In the genomic region with DNA sequence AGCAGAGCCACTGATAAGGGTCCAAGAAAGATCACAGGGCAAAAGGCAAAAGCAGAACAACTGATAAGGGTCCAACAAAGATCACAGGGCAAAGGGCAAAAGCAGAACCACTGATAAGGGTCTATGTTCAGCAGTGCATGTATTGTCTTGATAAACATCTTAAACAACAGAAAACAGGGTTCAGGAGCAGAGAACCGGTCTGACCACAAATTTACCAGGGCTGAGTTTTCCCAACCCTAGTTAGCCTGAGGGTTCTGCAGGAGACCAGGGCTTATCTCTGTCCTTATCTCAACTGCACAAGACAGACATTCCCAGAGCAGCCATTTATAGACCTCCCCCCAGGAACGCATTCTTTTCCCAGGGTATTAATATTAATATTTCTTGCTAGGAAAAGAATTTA, we compare ENCODE assay signal across 18 cellular contexts. TPM values are rescaled to one million over a fixed set of nuclear protein-coding genes. Genes with fewer than 3 reads are reported as not detected.
"Had no signal": no experiment of that assay in that cellular context is flagged by ENCODE, and none has a peak within 500 bp of the region (broad histone marks: within the 10 kb centered on the region; RNA-seq: fewer than 3 reads in every experiment).

No MANE protein-coding gene starts in this region.

RNA-seq across cellular contexts. Expression of a gene that starts 13.6 kb away (rescaled TPM):
- total RNA-seq: hepatocyte; kidney epithelial cell; left cardiac atrium; left colon; left lobe of liver; left ventricle myocardium inferior; left ventricle myocardium superior; liver; lung microvascular endothelial cell; mesenteric fat pad; mononuclear cell; mucosa of descending colon; mucosa of gallbladder; myocyte; naive thymus-derived CD4-positive, alpha-beta T cell had no signal
- polyA plus RNA-seq: immature natural killer cell; liver; lung; naive thymus-derived CD4-positive, alpha-beta T cell had no signal

RNA-seq across cellular contexts. Expression of a gene that starts 20.3 kb away (rescaled TPM):
- total RNA-seq: kidney; kidney epithelial cell; left cardiac atrium; left colon; left lobe of liver; left ventricle myocardium inferior; left ventricle myocardium superior; liver; lung microvascular endothelial cell; mesenteric fat pad; mononuclear cell; mucosa of descending colon; mucosa of gallbladder; myocyte; naive thymus-derived CD4-positive, alpha-beta T cell had no signal
- polyA plus RNA-seq: hepatocyte; immature natural killer cell; liver; lung; naive thymus-derived CD4-positive, alpha-beta T cell had no signal
